ENCODE assay signal across 1 cellular context in genomic region chr2:134988994-134989605, GRCh38.
TF ChIP-seq lines count a peak whose summit lies in the region.

No MANE protein-coding gene starts in this region.

TF ChIP-seq in endothelial cell of umbilical vein, 7 proteins besides CTCF, POLR2A, EP300 and RAD21 (continued from another document):
- no peak for TF ChIP-seq GATA2 (IDR thresholded peaks at IDR 0.05; ENCODE audit: insufficient read depth, insufficient read length, low read depth, low read length)
TF ChIP-seq in endothelial cell of umbilical vein: peak in this region for 0.
